1 cellular context compared by ENCODE assay signal in genomic region chr1:28718601-28719331, GRCh38.
TF ChIP-seq lines count a peak whose summit lies in the region.

No MANE protein-coding gene starts in this region.

TF ChIP-seq in IMR-90, 13 proteins besides CTCF, POLR2A, EP300 and RAD21 (continued from another document):
- TF ChIP-seq USF2 (IDR thresholded peaks at IDR 0.05; ENCODE audit: low read depth, low read length) (no peak), MAFK (IDR thresholded peaks at IDR 0.05; ENCODE audit: low read depth, low read length) (peak; percentile 83), MAZ (IDR thresholded peaks at IDR 0.05; ENCODE audit: borderline replicate concordance, low read depth, low read length) (no peak), FOS (IDR thresholded peaks at IDR 0.05; ENCODE audit: low read depth, low read length) (no peak), SMC3 (IDR thresholded peaks at IDR 0.05; ENCODE audit: low read depth, low read length) (no peak), NFE2L2 (IDR thresholded peaks at IDR 0.05; ENCODE audit: low read depth, low read length) (peak; percentile 98)
